ENCODE assay signal across 7 cellular contexts in the genomic region with DNA sequence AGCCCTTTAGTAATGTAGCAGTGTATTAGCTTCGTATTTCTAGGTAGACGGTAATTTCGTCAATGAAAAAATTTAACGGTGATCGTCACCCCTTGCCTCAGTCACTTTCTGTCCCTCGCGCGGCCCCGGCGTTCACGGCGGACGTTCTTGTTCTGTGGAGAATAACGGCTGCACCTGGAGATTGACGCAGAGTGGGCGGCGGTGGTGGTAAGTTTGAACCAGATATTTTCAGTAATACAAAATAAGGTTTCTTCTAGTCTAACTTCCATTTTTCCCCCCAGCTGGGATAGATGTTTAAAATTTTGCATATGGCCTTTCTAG. TPM values are rescaled to one million over a fixed set of nuclear protein-coding genes. Genes with fewer than 3 reads are reported as not detected.
DNase-seq lines count a peak whose midpoint lies in the region; ATAC-seq, FAIRE-seq and TF ChIP-seq lines count a peak whose summit lies in the region.

No MANE protein-coding gene starts in this region.

- H3K4me2 ChIP-seq in parathyroid adenoma (ENCODE audit: low read length) = peak overlapping the region; percentile 97

- no peaks in the 10 kb centered on the region for H3K27me3 Mint-ChIP-seq in activated CD8-positive, alpha-beta T cell treated with anti-CD3 and anti-CD28 coated beads for 36 hours

- intact Hi-C loops in activated CD8-positive, alpha-beta T cell treated with anti-CD3 and anti-CD28 coated beads for 36 hours (cut with micrococcal nuclease) = loop anchor here (2.0 kb wide), 1 partner anchor 50 kb away; the partner anchor contains the start of gene ZNF140

- H3K9ac ChIP-seq in parathyroid adenoma = no peak overlapping the region

- H3K4me3 Mint-ChIP-seq in activated CD8-positive, alpha-beta T cell treated with anti-CD3 and anti-CD28 coated beads for 36 hours = peak overlapping the region; percentile 89

- H3K27ac ChIP-seq in parathyroid adenoma = peak overlapping the region; percentile 86

- peak; percentile 70 for DNase-seq in activated CD8-positive, alpha-beta T cell treated with anti-CD3 and anti-CD28 coated beads for 36 hours
- DNase-seq in frontal cortex (ENCODE audit: low spot score in 2 of 2) (peak; percentile 4 to 14), urothelium cell line (ENCODE audit: low spot score) (no peak)

- H3K79me2 ChIP-seq in parathyroid adenoma = no peaks in the 10 kb centered on the region

- FAIRE-seq in frontal cortex (lab: Jason Lieb, UNC) (no peak), urothelium cell line (lab: Jason Lieb, UNC) (no peak)

- TF ChIP-seq CTCF in activated CD8-positive, alpha-beta T cell treated with anti-CD3 and anti-CD28 coated beads for 36 hours (IDR thresholded peaks at IDR 0.05) = no peak
- no peak for TF ChIP-seq CTCF in parathyroid adenoma (IDR thresholded peaks at IDR 0.05)

- peak overlapping the region; percentile 99 for H3K4me3 ChIP-seq in parathyroid adenoma (ENCODE audit: low read depth, low read length)

- peaks cover 39% of the 10 kb centered on the region for H3K9me3 Mint-ChIP-seq in activated CD8-positive, alpha-beta T cell treated with anti-CD3 and anti-CD28 coated beads for 36 hours

- H3K4me1 Mint-ChIP-seq in activated CD8-positive, alpha-beta T cell treated with anti-CD3 and anti-CD28 coated beads for 36 hours (ENCODE audit: low read depth) = peaks cover 12% of the 10 kb centered on the region

- H3K9me3 ChIP-seq in parathyroid adenoma (ENCODE audit: control insufficient read depth, low read length) = no peaks in the 10 kb centered on the region

- H2AFZ ChIP-seq in parathyroid adenoma = peak overlapping the region; percentile 94

- peaks cover 67% of the 10 kb centered on the region for H3K36me3 Mint-ChIP-seq in activated CD8-positive, alpha-beta T cell treated with anti-CD3 and anti-CD28 coated beads for 36 hours (ENCODE audit: low read depth)

- CTCF ChIA-PET in activated CD8-positive, alpha-beta T cell treated with anti-CD3 and anti-CD28 coated beads for 36 hours (lab: Charles Lee) = interaction anchor here (0.9 kb wide), 1 partner anchor 95 kb away, joined by 3 read pairs; no protein-coding TSS in a partner anchor

- H3K27ac Mint-ChIP-seq in activated CD8-positive, alpha-beta T cell treated with anti-CD3 and anti-CD28 coated beads for 36 hours = peak overlapping the region; percentile 99

- ATAC-seq in GM18861 (IDR thresholded peaks at IDR 0.05; ENCODE audit: unreplicated experiment) (peak; percentile 2), HG03354 (IDR thresholded peaks at IDR 0.05; ENCODE audit: poor library complexity, severe bottlenecking, unreplicated experiment) (peak; percentile 5), GM19452 (IDR thresholded peaks at IDR 0.05; ENCODE audit: unreplicated experiment) (no peak)
- peak; percentile 7 for ATAC-seq in activated CD8-positive, alpha-beta T cell treated with anti-CD3 and anti-CD28 coated beads for 36 hours

- H3K4me1 ChIP-seq in parathyroid adenoma = no peaks in the 10 kb centered on the region

- H3K27me3 ChIP-seq in parathyroid adenoma (ENCODE audit: control insufficient read depth, insufficient read depth, low read length) = no peaks in the 10 kb centered on the region

- no peaks in the 10 kb centered on the region for H3K36me3 ChIP-seq in parathyroid adenoma (ENCODE audit: control insufficient read depth, insufficient read depth, low read length)

- POLR2A ChIA-PET in activated CD8-positive, alpha-beta T cell treated with anti-CD3 and anti-CD28 coated beads for 36 hours (lab: Charles Lee) = interaction anchor here (0.6 to 4.0 kb wide), 5 partner anchors 10 to 225 kb away, joined by 4 to 17 read pairs (median 5); partner anchors contain the start of genes ZNF26 and ZNF268

RNA-seq across cellular contexts. Expression of gene ZNF10, which starts 0.3 kb away (rescaled TPM):
- total RNA-seq in activated CD8-positive, alpha-beta T cell treated with anti-CD3 and anti-CD28 coated beads for 36 hours = 1 to 10 TPM; 6.0 to 7.2 TPM
- 32.6 TPM for total RNA-seq in frontal cortex

RNA-seq across cellular contexts. Expression of gene ZNF891, which starts 0.7 kb away (rescaled TPM):
- total RNA-seq in activated CD8-positive, alpha-beta T cell treated with anti-CD3 and anti-CD28 coated beads for 36 hours = 1 to 10 TPM; 1.7 to 1.8 TPM
- 6.9 TPM for total RNA-seq in frontal cortex

RNA-seq across cellular contexts. Expression of gene ZNF140, which starts 50.0 kb away (rescaled TPM):
- total RNA-seq in activated CD8-positive, alpha-beta T cell treated with anti-CD3 and anti-CD28 coated beads for 36 hours = 10 to 100 TPM; 10.6 to 12.3 TPM
- total RNA-seq in frontal cortex = 75.8 TPM

RNA-seq across cellular contexts. Expression of gene ZNF268, which starts 50.5 kb away (rescaled TPM):
- 10 to 100 TPM; 12.7 to 14.0 TPM for total RNA-seq in activated CD8-positive, alpha-beta T cell treated with anti-CD3 and anti-CD28 coated beads for 36 hours
- total RNA-seq in frontal cortex = 27.3 TPM
